In the genomic region with DNA sequence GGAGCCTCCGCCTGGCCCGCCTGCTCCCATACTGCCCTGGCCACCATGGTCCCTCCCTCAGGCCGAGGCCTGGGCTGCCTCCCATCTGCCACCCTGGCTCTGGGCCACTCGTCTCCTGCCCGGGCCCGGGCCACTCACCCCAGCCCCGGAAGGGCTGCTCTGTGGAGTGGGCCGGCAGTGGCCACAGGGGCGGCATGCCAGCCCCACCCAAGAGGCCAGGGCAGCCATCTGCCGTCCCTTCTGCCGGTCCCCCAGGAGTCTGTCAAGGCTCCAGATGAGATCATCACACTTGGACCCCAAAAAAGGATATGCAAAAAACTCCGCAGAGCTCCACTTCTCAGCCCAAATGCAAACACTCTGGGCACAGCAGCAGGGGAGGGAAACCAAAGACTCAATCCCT, we compare ENCODE assay signal across 12 cellular contexts. TPM values are rescaled to one million over a fixed set of nuclear protein-coding genes. Genes with fewer than 3 reads are reported as not detected.
DNase-seq lines count a peak whose midpoint lies in the region; ATAC-seq and TF ChIP-seq lines count a peak whose summit lies in the region.
"Had no signal": no experiment of that assay in that cellular context is flagged by ENCODE, and none has a peak within 500 bp of the region (broad histone marks: within the 10 kb centered on the region; RNA-seq: fewer than 3 reads in every experiment).

No MANE protein-coding gene starts in this region.

- H3K4me1 ChIP-seq in left ventricle myocardium inferior (peaks cover 90% of the 10 kb centered on the region), skeletal muscle satellite cell (ENCODE audit: control insufficient read depth, insufficient read depth, low read length) (peaks cover 69% of the 10 kb centered on the region)

- DNase-seq in GM06990 (ENCODE audit: extremely low read depth, insufficient read length), result peak; percentile 61
- DNase-seq in RWPE1 (ENCODE audit: low spot score), result no peak
- DNase-seq in left ventricle myocardium inferior, result no peak
- DNase-seq in KBM-7, result no peak
- no peak for DNase-seq in activated CD8-positive, alpha-beta memory T cell treated with anti-CD3 and anti-CD28 coated beads, Interleukin-2, amount 50 U/mL, for 4 hours
- no peak for DNase-seq in iPS-NIHi7 (ENCODE audit: extremely low spot score)
- DNase-seq: activated naive CD4-positive, alpha-beta T cell treated with anti-CD3 and anti-CD28 coated beads, Interleukin-2, amount 10 ng/mL, durations not matched to agents 7 days and 5 days; CD4-positive, alpha-beta T cell; NCI-H526; ovary had no signal

- CTCF ChIA-PET in RWPE1 (lab: Yijun Ruan, JAX), result interaction anchor here (0.7 kb wide), 1 partner anchor 650 kb away, joined by 6 read pairs; no protein-coding TSS in a partner anchor

- H3K4me3 ChIP-seq in GM06990 (replicated peaks; ENCODE audit: low read depth, low read length) (peak overlapping the region; percentile 57), left ventricle myocardium inferior (peak overlapping the region; percentile 28), skeletal muscle satellite cell (ENCODE audit: low read length) (peak overlapping the region; percentile 14)
- H3K4me3 ChIP-seq: ovary had no signal

- POLR2A ChIA-PET in RWPE1 (lab: Yijun Ruan, JAX; ENCODE audit: low non-redundant PET), result no interaction called here

- ATAC-seq in HG03378 (IDR thresholded peaks at IDR 0.05; ENCODE audit: unreplicated experiment), result no peak

- H3K27ac ChIP-seq in RWPE1 (peak overlapping the region; percentile 99), left ventricle myocardium inferior (replicated peaks) (peak overlapping the region; percentile 85)
- H3K27ac ChIP-seq: ovary had no signal

- intact Hi-C loops in left ventricle myocardium inferior (cut with micrococcal nuclease), result no loop called here

- in situ Hi-C loops in KBM-7 (cut with MboI; ENCODE audit: low pct_unique_long_range_greater_than_20kb, low sequenced_read_pairs), result no loop called here

- peak overlapping the region; percentile 50 for H3K4me2 ChIP-seq in skeletal muscle satellite cell (ENCODE audit: low read length)

- H3K9me3 ChIP-seq in left ventricle myocardium inferior (replicated peaks) (no peaks in the 10 kb centered on the region), skeletal muscle satellite cell (replicated peaks; ENCODE audit: low read length) (no peaks in the 10 kb centered on the region)
- H3K9me3 ChIP-seq: ovary had no signal

- peak overlapping the region; percentile 69 for H3K9ac ChIP-seq in skeletal muscle satellite cell (ENCODE audit: low read depth, low read length)

- no peaks in the 10 kb centered on the region for H3K27me3 ChIP-seq in GM06990 (replicated peaks; ENCODE audit: control insufficient read depth, insufficient read depth, low read length)
- no peaks in the 10 kb centered on the region for H3K27me3 ChIP-seq in left ventricle myocardium inferior (ENCODE audit: low read depth)
- no peaks in the 10 kb centered on the region for H3K27me3 ChIP-seq in skeletal muscle satellite cell (ENCODE audit: control insufficient read depth, insufficient read depth, low read length)
- H3K27me3 ChIP-seq: ovary had no signal

- H3K36me3 ChIP-seq in GM06990 (ENCODE audit: control insufficient read depth, insufficient read depth, low read length) (no peaks in the 10 kb centered on the region), left ventricle myocardium inferior (no peaks in the 10 kb centered on the region), skeletal muscle satellite cell (ENCODE audit: insufficient read depth, low read length) (peaks cover 6% of the 10 kb centered on the region)
- H3K36me3 ChIP-seq: ovary had no signal

- TF ChIP-seq CTCF in GM06990 (IDR thresholded peaks at IDR 0.05; ENCODE audit: insufficient read depth, low read length, poor library complexity, severe bottlenecking), result no peak
- TF ChIP-seq CTCF in RWPE1 (conservative IDR thresholded peaks at IDR 0.05; ENCODE audit: low read depth), result no peak
- no peak for TF ChIP-seq CTCF in left ventricle myocardium inferior (IDR thresholded peaks at IDR 0.05; ENCODE audit: borderline replicate concordance)

RNA-seq across cellular contexts. Expression of gene TLDC2, which starts 23.8 kb away (rescaled TPM):
- total RNA-seq in left ventricle myocardium inferior, result not detected
- total RNA-seq in skeletal muscle satellite cell (2012; rRNA removed), result not detected in 2 replicates
- total RNA-seq: CD4-positive, alpha-beta T cell had no signal
